ENCODE assay signal across 8 cellular contexts in the genomic region with DNA sequence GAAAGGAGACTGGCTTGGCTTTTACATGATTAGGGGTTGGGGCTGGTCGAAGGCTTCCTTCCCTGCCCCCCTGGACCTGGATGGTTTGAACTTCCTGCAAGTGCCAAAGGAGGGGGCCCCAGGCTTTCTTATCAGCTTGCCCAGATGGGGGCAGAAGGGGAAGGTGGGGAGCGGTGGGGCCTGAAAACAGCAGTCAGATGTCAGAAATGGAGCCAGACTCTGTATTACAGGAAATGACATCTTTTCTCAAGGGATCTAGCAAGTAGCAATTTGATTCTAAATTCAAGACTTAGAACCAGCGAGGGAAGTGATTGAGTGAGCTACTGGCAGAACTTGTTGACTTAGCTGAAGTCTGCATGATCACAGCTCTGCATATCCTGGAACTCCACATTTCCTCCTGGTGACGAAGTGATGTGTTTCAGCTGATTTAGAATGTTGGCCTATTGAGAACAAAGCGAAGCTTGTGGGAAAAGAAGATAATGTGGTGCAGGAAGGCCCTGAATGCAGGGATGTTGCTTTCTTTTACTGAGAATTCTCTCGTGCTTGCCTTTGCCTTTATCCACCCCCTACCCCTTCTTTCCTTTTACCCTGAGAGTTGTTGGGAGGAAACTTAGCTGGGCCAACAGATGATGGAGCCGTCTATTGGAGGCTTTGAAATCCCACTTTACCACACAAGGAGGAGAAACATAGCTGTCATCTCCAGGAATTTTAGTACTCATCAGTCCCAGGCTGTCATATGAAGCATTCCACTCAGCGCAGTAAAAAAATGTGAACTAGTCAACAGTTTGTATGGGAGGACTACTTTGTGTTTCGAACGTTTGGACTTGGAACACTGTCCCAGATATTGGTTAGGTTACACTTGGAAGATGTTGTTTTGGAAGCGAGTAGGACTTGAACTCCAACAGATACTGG. TPM values are rescaled to one million over a fixed set of nuclear protein-coding genes. Genes with fewer than 3 reads are reported as not detected.
A peak's percentile ranks its signal among the peaks of the same experiment; 100 is the strongest.
DNase-seq lines count a peak whose midpoint lies in the region; ATAC-seq, FAIRE-seq and TF ChIP-seq lines count a peak whose summit lies in the region.

No MANE protein-coding gene starts in this region.

- H3K27me3 Mint-ChIP-seq in CD8-positive, alpha-beta T cell (ENCODE audit: low read depth), result no peaks in the 10 kb centered on the region
- no peaks in the 10 kb centered on the region for H3K27me3 Mint-ChIP-seq in astrocyte (ENCODE audit: low read depth, unreplicated experiment)

- no peaks in the 10 kb centered on the region for H3K9me3 ChIP-seq in CD8-positive, alpha-beta T cell (ENCODE audit: low read length)
- no peaks in the 10 kb centered on the region for H3K9me3 ChIP-seq in astrocyte (ENCODE audit: insufficient read depth, low read depth, low read length)
- no peaks in the 10 kb centered on the region for H3K9me3 ChIP-seq in liver (ENCODE audit: control insufficient read depth in 4 of 4, low read length in 3 of 4)
- no peaks in the 10 kb centered on the region for H3K9me3 ChIP-seq in tibial nerve

- peak overlapping the region; percentile 83 for H3K27ac Mint-ChIP-seq in CD8-positive, alpha-beta T cell
- H3K27ac Mint-ChIP-seq in astrocyte (ENCODE audit: unreplicated experiment), result peak overlapping the region; percentile 81

- peak in 1 of 2 donors; percentile 68 for TF ChIP-seq EP300 in tibial nerve (IDR thresholded peaks at IDR 0.05)

- no peaks in the 10 kb centered on the region for H3K9me3 Mint-ChIP-seq in CD8-positive, alpha-beta T cell
- no peaks in the 10 kb centered on the region for H3K9me3 Mint-ChIP-seq in astrocyte (ENCODE audit: unreplicated experiment)

- H3K79me2 ChIP-seq in astrocyte (ENCODE audit: insufficient read depth, low read length), result peaks cover 98% of the 10 kb centered on the region

- peaks cover 40% of the 10 kb centered on the region for H3K4me1 ChIP-seq in CD8-positive, alpha-beta T cell (ENCODE audit: insufficient read depth, low read length)
- H3K4me1 ChIP-seq in astrocyte (ENCODE audit: insufficient read depth, low read length) (peaks cover 29% of the 10 kb centered on the region), liver (ENCODE audit: control insufficient read depth in 4 of 4, insufficient read depth in 4 of 4, low read length in 3 of 4) (peaks cover 0 to 2% (median 0%) of the 10 kb centered on the region in 4 donors), tibial nerve (peaks cover 0 to 54% (median 12%) of the 10 kb centered on the region in 4 donors)

- H3K27me3 ChIP-seq in CD8-positive, alpha-beta T cell (ENCODE audit: insufficient read depth, low read length), result no peaks in the 10 kb centered on the region
- H3K27me3 ChIP-seq in astrocyte (ENCODE audit: insufficient read depth, low read length) (no peaks in the 10 kb centered on the region), liver (ENCODE audit: control insufficient read depth in 4 of 4, insufficient read depth in 4 of 4, low read length in 3 of 4) (no peaks in the 10 kb centered on the region), tibial nerve (no peaks in the 10 kb centered on the region)

- H3K4me2 ChIP-seq in astrocyte (ENCODE audit: low read length), result peak overlapping the region; percentile 61

- peak in 3 of 7 experiments; percentile 16 to 59 (median 26) for DNase-seq in CD8-positive, alpha-beta T cell
- DNase-seq in astrocyte (ENCODE audit: low read depth) (peak; percentile 67), tibial nerve (ENCODE audit: low spot score in 2 of 2) (peak in 1 of 2 donors; percentile 32), NCI-H446 (lab: John Stamatoyannopoulos, UW) (no peak), SK-N-DZ (ENCODE audit: low spot score) (no peak)

- peak; percentile 75 for ATAC-seq in CD8-positive, alpha-beta T cell
- peak; percentile 74 for ATAC-seq in GM19397 (IDR thresholded peaks at IDR 0.05; ENCODE audit: unreplicated experiment)
- ATAC-seq in HG03457 (IDR thresholded peaks at IDR 0.05; ENCODE audit: unreplicated experiment), result peak; percentile 43

- intact Hi-C loops in CD8-positive, alpha-beta T cell (cut with DNase I, micrococcal nuclease), result loop anchor here in 1 of 2 experiments (5.0 kb wide), 1 partner anchor 183 kb away; no protein-coding TSS in a partner anchor

- no peak overlapping the region for H3K4me3 ChIP-seq in CD8-positive, alpha-beta T cell (ENCODE audit: low read depth, low read length)
- H3K4me3 ChIP-seq in astrocyte (ENCODE audit: insufficient read depth, low read depth, low read length) (no peak overlapping the region), liver (ENCODE audit: low read depth in 1 of 3, low read length in 3 of 3) (no peak overlapping the region), tibial nerve (no peak overlapping the region)

- H3K9ac ChIP-seq in astrocyte (ENCODE audit: low read length) (peak overlapping the region; percentile 29), liver (ENCODE audit: low read depth in 1 of 2, low read length in 2 of 2) (no peak overlapping the region)

- 65% methylated on average over 11 of the region's 11 CpGs for WGBS in liver
- WGBS in tibial nerve, 2 donors, result 41 to 51% methylated on average over 11 of the region's 11 CpGs

- peaks cover 79% of the 10 kb centered on the region for H4K20me1 ChIP-seq in astrocyte (ENCODE audit: insufficient read depth, low read length)

- H3K27ac ChIP-seq in CD8-positive, alpha-beta T cell (ENCODE audit: low read depth, low read length), result no peak overlapping the region
- peak overlapping the region; percentile 44 for H3K27ac ChIP-seq in astrocyte (ENCODE audit: low read depth, low read length)
- peak overlapping the region; percentile 31 to 39 for H3K27ac ChIP-seq in liver (ENCODE audit: low read depth in 1 of 2, low read length in 2 of 2)
- peak overlapping the region in 3 of 4 donors; percentile 46 to 77 (median 73) for H3K27ac ChIP-seq in tibial nerve

- no peak for TF ChIP-seq CTCF in CD8-positive, alpha-beta T cell (IDR thresholded peaks at IDR 0.05)
- TF ChIP-seq CTCF in astrocyte (IDR thresholded peaks at IDR 0.05; ENCODE audit: insufficient read depth, low read depth, low read length), result no peak
- peak; percentile 7 for TF ChIP-seq CTCF in liver (IDR thresholded peaks at IDR 0.05; ENCODE audit: low read depth, low read length, missing input control)
- peak in 1 of 5 experiments; percentile 12 for TF ChIP-seq CTCF in tibial nerve (IDR thresholded peaks at IDR 0.05)

- peak; percentile 39 to 46 for TF ChIP-seq RAD21 in liver (IDR thresholded peaks at IDR 0.05)

- POLR2A ChIA-PET in CD8-positive, alpha-beta T cell (lab: Charles Lee), result interaction anchor here (1.2 kb wide), 1 partner anchor 27 kb away, joined by 5 read pairs; no protein-coding TSS in a partner anchor

- H3K4me1 Mint-ChIP-seq in CD8-positive, alpha-beta T cell (ENCODE audit: low read depth), result peaks cover 82% of the 10 kb centered on the region
- H3K4me1 Mint-ChIP-seq in astrocyte (ENCODE audit: low read depth, unreplicated experiment), result peaks cover 48% of the 10 kb centered on the region

- FAIRE-seq in astrocyte (lab: Jason Lieb, UNC), result peak; percentile 17

- H3K36me3 ChIP-seq in CD8-positive, alpha-beta T cell (ENCODE audit: insufficient read depth, low read length), result no peaks in the 10 kb centered on the region
- H3K36me3 ChIP-seq in astrocyte (ENCODE audit: insufficient read depth, low read length) (no peaks in the 10 kb centered on the region), liver (ENCODE audit: control insufficient read depth in 4 of 4, insufficient read depth in 3 of 4, low read depth in 1 of 4, low read length in 3 of 4) (no peaks in the 10 kb centered on the region), tibial nerve (no peaks in the 10 kb centered on the region)

- peaks cover 7% of the 10 kb centered on the region for H3K36me3 Mint-ChIP-seq in CD8-positive, alpha-beta T cell
- peaks cover 7% of the 10 kb centered on the region for H3K36me3 Mint-ChIP-seq in astrocyte (ENCODE audit: low read depth, unreplicated experiment)

- CTCF ChIA-PET in CD8-positive, alpha-beta T cell (lab: Charles Lee), result interaction anchor here (0.6 to 1.3 kb wide), 5 partner anchors 8 to 187 kb away, joined by 3 to 6 read pairs (median 3); no protein-coding TSS in a partner anchor

- no peak for TF ChIP-seq POLR2A in tibial nerve (IDR thresholded peaks at IDR 0.05)

- H2AFZ ChIP-seq in astrocyte (ENCODE audit: low read depth, low read length), result no peak overlapping the region

- H3K4me3 Mint-ChIP-seq in CD8-positive, alpha-beta T cell, result peak overlapping the region; percentile 69
- no peak overlapping the region for H3K4me3 Mint-ChIP-seq in astrocyte (ENCODE audit: unreplicated experiment)

TF ChIP-seq in liver, 16 proteins besides CTCF, POLR2A, EP300 and RAD21:
- TF ChIP-seq NR2F2 (IDR thresholded peaks at IDR 0.05), result peak; percentile 25
- TF ChIP-seq, protein P1, sequence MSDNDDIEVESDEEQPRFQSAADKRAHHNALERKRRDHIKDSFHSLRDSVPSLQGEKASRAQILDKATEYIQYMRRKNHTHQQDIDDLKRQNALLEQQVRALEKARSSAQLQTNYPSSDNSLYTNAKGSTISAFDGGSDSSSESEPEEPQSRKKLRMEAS (IDR thresholded peaks at IDR 0.05), result peak; percentile 17
- TF ChIP-seq, protein P2, sequence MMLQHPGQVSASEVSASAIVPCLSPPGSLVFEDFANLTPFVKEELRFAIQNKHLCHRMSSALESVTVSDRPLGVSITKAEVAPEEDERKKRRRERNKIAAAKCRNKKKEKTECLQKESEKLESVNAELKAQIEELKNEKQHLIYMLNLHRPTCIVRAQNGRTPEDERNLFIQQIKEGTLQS (IDR thresholded peaks at IDR 0.05), result no peak

RNA-seq across cellular contexts. Expression of a gene that starts 43.2 kb away (rescaled TPM):
- total RNA-seq in CD8-positive, alpha-beta T cell, result 10 to 100 TPM; 75.3 to 77.3 TPM
- total RNA-seq in astrocyte (85.9 and 89.4 TPM in 2 replicates), liver (10 to 100 TPM; 21.5 to 38.4 TPM), tibial nerve (10 to 100 TPM; 24.3 to 27.6 (median 26.5) TPM)
- polyA plus RNA-seq in liver, result 10 to 100 TPM; 17.6 to 22.0 TPM
- 32.7 and 37.3 TPM in 2 replicates for polyA plus RNA-seq in SK-N-DZ (2014; cell fraction: cytosol; rRNA removed)
- polyA plus RNA-seq in SK-N-DZ (2014; cell fraction: nucleus; rRNA removed), result 14.4 and 29.5 TPM in 2 replicates
